ENCODE assay signal across 33 cellular contexts in the genomic region with DNA sequence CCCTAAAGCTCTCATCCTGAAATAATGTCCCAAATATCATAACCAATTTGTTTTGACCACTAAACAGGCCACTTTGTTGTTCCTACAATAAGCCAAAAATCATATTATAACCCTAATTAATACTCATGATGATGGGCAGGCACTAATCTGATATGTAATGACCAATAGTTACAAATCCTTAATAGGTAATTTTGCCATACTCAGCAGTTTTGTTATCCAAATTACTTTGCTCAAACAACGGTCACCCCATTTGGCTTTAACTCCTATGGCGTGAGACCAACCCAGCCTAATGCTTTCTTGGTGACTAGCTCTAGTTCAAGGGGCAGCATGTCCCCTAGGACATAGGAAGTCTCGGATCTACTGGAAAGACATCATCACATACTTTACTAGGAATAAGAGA.
"Had no signal": no experiment of that assay in that cellular context is flagged by ENCODE, and none has a peak within 500 bp of the region (broad histone marks: within the 10 kb centered on the region; RNA-seq: fewer than 3 reads in every experiment).

No MANE protein-coding gene starts in this region.

- H3K4me3 ChIP-seq: body of pancreas, coronary artery, dorsolateral prefrontal cortex, gastroesophageal sphincter, hepatocyte, mucosa of descending colon, pancreas, prostate gland, smooth muscle cell, upper lobe of left lung, vagina had no signal

- H3K9me3 ChIP-seq: body of pancreas, gastroesophageal sphincter, mucosa of descending colon, pancreas, prostate gland, upper lobe of left lung, vagina had no signal

- FAIRE-seq: keratinocyte, pancreas had no signal

- H3K4me2 ChIP-seq: hepatocyte, smooth muscle cell had no signal

- H3K9me3 Mint-ChIP-seq: activated T-cell treated with anti-CD3 and anti-CD28 coated beads, Interleukin-2, amount 50 U/mL, for 72 hours; stimulated activated naive CD8-positive, alpha-beta T cell treated with anti-CD3 and anti-CD28 coated beads, Interleukin-15, amount 100 ng/mL, for 72 hours; T-helper 2 cell treated with Interferon-gamma antibody and Interleukin-4, amounts not matched to agents 5 μg/mL and 100 μg/mL, for 36 hours had no signal

- H3K4me1 Mint-ChIP-seq: activated CD4-positive, alpha-beta T cell treated with anti-CD3 and anti-CD28 coated beads for 36 hours; stimulated activated memory B cell treated with anti-CD40 and anti-IgM and Interleukin-4, amounts not matched to agents 10 μg/mL and 1 μg/mL and 100 μg/mL, for 72 hours; stimulated activated naive CD8-positive, alpha-beta T cell treated with anti-CD3 and anti-CD28 coated beads, Interleukin-15, amount 100 ng/mL, for 72 hours had no signal

- DNase-seq: activated CD4-positive, alpha-beta T cell treated with anti-CD3 and anti-CD28 coated beads for 36 hours; activated CD4-positive, alpha-beta T cell treated with anti-CD3 and anti-CD28 coated beads, Interleukin-2, amount 50 U/mL, for 4 hours; activated CD4-positive, CD25-positive, alpha-beta regulatory T cell; activated effector memory CD4-positive, alpha-beta T cell treated with Interleukin-2 at 50 U/mL for 16 hours; activated naive CD4-positive, alpha-beta T cell treated with Interleukin-2 at 50 U/mL for 16 hours; activated T-cell treated with anti-CD3 and anti-CD28 coated beads for 4 hours; activated T-cell treated with anti-CD3 and anti-CD28 coated beads, Interleukin-2, amount 50 U/mL, for 72 hours; anterior cingulate cortex; effector memory CD4-positive, alpha-beta T cell; erythroblast; left cardiac atrium; left ventricle myocardium superior; mucosa of descending colon; retina; stimulated activated CD4-positive, alpha-beta T cell treated with anti-CD3 and anti-CD28 coated beads, Interleukin-1b, Interleukin-23, amount 100 ng/mL, for 48 hours; stimulated activated CD4-positive, alpha-beta T cell treated with anti-CD3 and anti-CD28 coated beads, Interleukin-4, amount 100 ng/mL, for 4 hours; stimulated activated CD8-positive, alpha-beta memory T cell treated with anti-CD3 and anti-CD28 coated beads, Interleukin-4, amount 100 ng/mL, for 48 hours; stimulated activated naive CD8-positive, alpha-beta T cell treated with anti-CD3 and anti-CD28 coated beads, Interleukin-15, amount 100 ng/mL, for 72 hours; upper lobe of left lung had no signal

- H3K27me3 Mint-ChIP-seq: activated CD4-positive, alpha-beta T cell treated with anti-CD3 and anti-CD28 coated beads for 36 hours; activated naive CD8-positive, alpha-beta T cell; stimulated activated memory B cell treated with anti-CD40 and anti-IgM and Interleukin-4, amounts not matched to agents 10 μg/mL and 1 μg/mL and 100 μg/mL, for 72 hours; stimulated activated naive CD8-positive, alpha-beta T cell treated with anti-CD3 and anti-CD28 coated beads, Interleukin-15, amount 100 ng/mL, for 72 hours had no signal

- ATAC-seq: activated CD4-positive, alpha-beta T cell treated with anti-CD3 and anti-CD28 coated beads for 36 hours; activated T-cell treated with anti-CD3 and anti-CD28 coated beads, Interleukin-2, amount 50 U/mL, for 72 hours; gastroesophageal sphincter; left cardiac atrium; left ventricle myocardium superior; mucosa of descending colon; pancreas; stimulated activated memory B cell treated with anti-CD40 and anti-IgM and Interleukin-4, amounts not matched to agents 10 μg/mL and 1 μg/mL and 100 μg/mL, for 72 hours; stimulated activated naive CD8-positive, alpha-beta T cell treated with anti-CD3 and anti-CD28 coated beads, Interleukin-15, amount 100 ng/mL, for 72 hours had no signal

- H3K36me3 Mint-ChIP-seq: activated naive CD8-positive, alpha-beta T cell; stimulated activated memory B cell treated with anti-CD40 and anti-IgM and Interleukin-4, amounts not matched to agents 10 μg/mL and 1 μg/mL and 100 μg/mL, for 72 hours had no signal

- H3K27ac ChIP-seq: body of pancreas, dorsolateral prefrontal cortex, gastroesophageal sphincter, hepatocyte, pancreas, prostate gland, upper lobe of left lung, vagina had no signal

- H3K27ac Mint-ChIP-seq: activated CD4-positive, alpha-beta T cell treated with anti-CD3 and anti-CD28 coated beads for 36 hours; activated naive CD8-positive, alpha-beta T cell; activated T-cell treated with anti-CD3 and anti-CD28 coated beads, Interleukin-2, amount 50 U/mL, for 72 hours; nephron; stimulated activated memory B cell treated with anti-CD40 and anti-IgM and Interleukin-4, amounts not matched to agents 10 μg/mL and 1 μg/mL and 100 μg/mL, for 72 hours; stimulated activated naive CD8-positive, alpha-beta T cell treated with anti-CD3 and anti-CD28 coated beads, Interleukin-15, amount 100 ng/mL, for 72 hours; T-helper 2 cell treated with Interferon-gamma antibody and Interleukin-4, amounts not matched to agents 5 μg/mL and 100 μg/mL, for 36 hours had no signal

- H2AFZ ChIP-seq: hepatocyte had no signal

- H3K36me3 ChIP-seq: gastroesophageal sphincter, pancreas, prostate gland, upper lobe of left lung, vagina had no signal

- H3K27me3 ChIP-seq: body of pancreas, gastroesophageal sphincter, hepatocyte, pancreas, upper lobe of left lung, vagina had no signal

- H3K79me2 ChIP-seq: hepatocyte had no signal

- H3K4me1 ChIP-seq: body of pancreas, pancreas, prostate gland, upper lobe of left lung, vagina had no signal

- H3K4me3 Mint-ChIP-seq: activated CD4-positive, alpha-beta T cell treated with anti-CD3 and anti-CD28 coated beads for 36 hours; activated naive CD8-positive, alpha-beta T cell; activated T-cell treated with anti-CD3 and anti-CD28 coated beads, Interleukin-2, amount 50 U/mL, for 72 hours; nephron; stimulated activated memory B cell treated with anti-CD40 and anti-IgM and Interleukin-4, amounts not matched to agents 10 μg/mL and 1 μg/mL and 100 μg/mL, for 72 hours; stimulated activated naive CD8-positive, alpha-beta T cell treated with anti-CD3 and anti-CD28 coated beads, Interleukin-15, amount 100 ng/mL, for 72 hours; T-helper 2 cell treated with Interferon-gamma antibody and Interleukin-4, amounts not matched to agents 5 μg/mL and 100 μg/mL, for 36 hours had no signal
